In genomic region chr1:167146903-167147539, GRCh38 we compare ENCODE assay signal across 34 cellular contexts. TPM values are rescaled to one million over a fixed set of nuclear protein-coding genes. Genes with fewer than 3 reads are reported as not detected.
"Had no signal": no experiment of that assay in that cellular context is flagged by ENCODE, and none has a peak within 500 bp of the region (broad histone marks: within the 10 kb centered on the region; RNA-seq: fewer than 3 reads in every experiment).

No MANE protein-coding gene starts in this region.

- H3K27ac Mint-ChIP-seq: activated CD4-positive, alpha-beta T cell treated with anti-CD3 and anti-CD28 coated beads, Interleukin-2, amount 10 ng/mL, durations not matched to agents 24 days and 14 days; activated CD8-positive, alpha-beta T cell treated with anti-CD3 and anti-CD28 coated beads for 36 hours; activated naive CD8-positive, alpha-beta T cell; activated naive CD8-positive, alpha-beta T cell treated with anti-CD3 and anti-CD28 coated beads, Interleukin-2, amount 50 U/mL, for 24 hours; activated T-cell treated with anti-CD3 and anti-CD28 coated beads, Interleukin-2, amount 50 U/mL, for 24 hours; activated T-helper 2 cell treated with anti-CD3 and anti-CD28 coated beads, Interferon-gamma antibody, Interleukin-2, Interleukin-4, amounts not matched to agents 10 μg/mL and 5 μg/mL and 100 μg/mL, durations not matched to agents 14 hours and 24 hours and 36 hours; T-helper 1 cell treated with Interleukin-12 subunit alpha and Interleukin-12 subunit beta and Interleukin-4 antibody, amounts not matched to agents 30 μg/mL and 1 μg/mL, for 36 hours; T-helper 2 cell treated with Interferon-gamma antibody and Interleukin-4, amounts not matched to agents 5 μg/mL and 100 μg/mL, for 36 hours had no signal

- H3K4me3 ChIP-seq: SJSA1 had no signal

- H3K4me2 ChIP-seq: SK-N-SH had no signal

- H3K4me3 Mint-ChIP-seq: activated CD4-positive, alpha-beta T cell treated with anti-CD3 and anti-CD28 coated beads, Interleukin-2, amount 10 ng/mL, durations not matched to agents 24 days and 14 days; activated CD8-positive, alpha-beta T cell treated with anti-CD3 and anti-CD28 coated beads for 36 hours; activated naive CD8-positive, alpha-beta T cell; activated naive CD8-positive, alpha-beta T cell treated with anti-CD3 and anti-CD28 coated beads, Interleukin-2, amount 50 U/mL, for 24 hours; activated T-cell treated with anti-CD3 and anti-CD28 coated beads, Interleukin-2, amount 50 U/mL, for 24 hours; T-helper 1 cell treated with Interleukin-12 subunit alpha and Interleukin-12 subunit beta and Interleukin-4 antibody, amounts not matched to agents 30 μg/mL and 1 μg/mL, for 36 hours; T-helper 2 cell treated with Interferon-gamma antibody and Interleukin-4, amounts not matched to agents 5 μg/mL and 100 μg/mL, for 36 hours had no signal

- H3K4me1 Mint-ChIP-seq: activated CD4-positive, alpha-beta T cell treated with anti-CD3 and anti-CD28 coated beads, Interleukin-2, amount 10 ng/mL, durations not matched to agents 24 days and 14 days; activated naive CD8-positive, alpha-beta T cell treated with anti-CD3 and anti-CD28 coated beads, Interleukin-2, amount 50 U/mL, for 24 hours had no signal

- H3K4me1 ChIP-seq: SJSA1 had no signal

- H3K36me3 ChIP-seq: brain microvascular endothelial cell, SJSA1 had no signal

- H3K9me3 ChIP-seq: SJSA1, SK-N-SH had no signal

- H3K27ac ChIP-seq: brain microvascular endothelial cell, SJSA1 had no signal

- ATAC-seq: activated CD8-positive, alpha-beta T cell treated with anti-CD3 and anti-CD28 coated beads for 36 hours; activated naive CD8-positive, alpha-beta T cell treated with anti-CD3 and anti-CD28 coated beads, Interleukin-2, amount 50 U/mL, for 24 hours; Panc1 had no signal

- H3K9ac ChIP-seq: SK-N-SH had no signal

- H3K27me3 ChIP-seq: brain microvascular endothelial cell, SJSA1 had no signal

- DNase-seq: activated CD4-positive, alpha-beta T cell treated with anti-CD3 and anti-CD28 coated beads, Interleukin-2, amount 10 ng/mL, durations not matched to agents 24 days and 14 days; activated CD4-positive, alpha-beta T cell treated with anti-CD3 and anti-CD28 coated beads, Interleukin-2, amount 50 U/mL, for 4 hours; activated CD8-positive, alpha-beta T cell treated with anti-CD3 and anti-CD28 coated beads for 36 hours; activated gamma-delta T cell; activated naive CD4-positive, alpha-beta T cell treated with Interleukin-2 at 50 U/mL for 16 hours; activated naive CD8-positive, alpha-beta T cell treated with anti-CD3 and anti-CD28 coated beads, Interleukin-2, amount 50 U/mL, for 24 hours; activated T-cell treated with anti-CD3 and anti-CD28 coated beads, Interleukin-2, amount 50 U/mL, for 24 hours; amniotic stem cell; aorta; brain microvascular endothelial cell; central memory CD4-positive, alpha-beta T cell; MM.1S; MV-4-11; NCI-H1092; NCI-H1436 treated with DMSO at 0.1 percent for 48 hours; NCI-H187; NCI-H2029 treated with DMSO at 0.1 percent for 48 hours; NCI-H2107; NCI-H2171; NCI-H510A; NCI-H526; NCI-H748 treated with DMSO at 0.1 percent for 48 hours; OCI-M1; RPMI8226; SHP77 treated with DMSO at 0.1 percent for 48 hours; SK-N-SH had no signal

- FAIRE-seq: colon had no signal

- H3K9me2 ChIP-seq: SK-N-SH had no signal

RNA-seq across cellular contexts. Expression of gene STYXL2, which starts 53.1 kb away (rescaled TPM):
- total RNA-seq: activated CD4-positive, alpha-beta T cell treated with anti-CD3 and anti-CD28 coated beads, Interleukin-2, amount 10 ng/mL, durations not matched to agents 24 days and 14 days; activated CD8-positive, alpha-beta memory T cell treated with anti-CD3 and anti-CD28 coated beads for 36 hours; activated CD8-positive, alpha-beta T cell treated with anti-CD3 and anti-CD28 coated beads for 36 hours; activated T-helper 2 cell treated with anti-CD3 and anti-CD28 coated beads, Interferon-gamma antibody, Interleukin-2, Interleukin-4, amounts not matched to agents 10 μg/mL and 5 μg/mL and 100 μg/mL, durations not matched to agents 14 hours and 24 hours and 36 hours; SJSA1 had no signal
- polyA plus RNA-seq: SK-N-SH had no signal

RNA-seq across cellular contexts. Expression of gene GPA33, which starts 56.8 kb away (rescaled TPM):
- total RNA-seq: activated CD4-positive, alpha-beta T cell treated with anti-CD3 and anti-CD28 coated beads, Interleukin-2, amount 10 ng/mL, durations not matched to agents 24 days and 14 days; aorta; SJSA1 had no signal
- polyA plus RNA-seq: SK-N-SH had no signal
